18 cellular contexts compared by ENCODE assay signal in the genomic region with DNA sequence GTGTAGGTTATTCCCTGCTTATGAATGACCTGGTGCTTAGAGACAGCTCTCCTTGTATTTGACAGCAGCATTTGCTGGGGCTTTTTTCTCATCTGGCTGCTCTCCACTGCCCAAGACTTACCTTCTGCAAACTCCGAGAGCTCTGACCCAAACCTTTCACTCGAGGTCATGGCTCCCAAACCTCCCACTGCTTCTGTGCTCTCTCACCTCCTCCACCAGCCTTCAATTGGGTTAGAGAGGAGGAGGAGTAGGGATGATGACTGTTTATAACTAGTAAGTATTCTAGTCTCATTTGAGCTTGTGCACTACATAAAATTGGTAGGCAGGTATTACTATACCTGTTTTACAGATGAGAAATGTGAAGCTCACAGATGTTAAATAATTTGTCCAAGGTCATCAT. TPM values are rescaled to one million over a fixed set of nuclear protein-coding genes. Genes with fewer than 3 reads are reported as not detected.
A peak's percentile ranks its signal among the peaks of the same experiment; 100 is the strongest.
DNase-seq lines count a peak whose midpoint lies in the region; ATAC-seq and TF ChIP-seq lines count a peak whose summit lies in the region.
"Had no signal": no experiment of that assay in that cellular context is flagged by ENCODE, and none has a peak within 500 bp of the region (broad histone marks: within the 10 kb centered on the region; RNA-seq: fewer than 3 reads in every experiment).

No MANE protein-coding gene starts in this region.

- H3K9me3 Mint-ChIP-seq in osteocyte (ENCODE audit: unreplicated experiment) = no peaks in the 10 kb centered on the region

- no peak for TF ChIP-seq CTCF in DOHH2 (IDR thresholded peaks at IDR 0.05; ENCODE audit: low read depth, low read length, poor library complexity, severe bottlenecking)
- no peak for TF ChIP-seq CTCF in Panc1 (IDR thresholded peaks at IDR 0.05)
- no peak for TF ChIP-seq CTCF in osteocyte (IDR thresholded peaks at IDR 0.05)
- TF ChIP-seq CTCF in PC-3 (conservative IDR thresholded peaks at IDR 0.05; ENCODE audit: low read depth, low read length) = no peak

- H4K20me1 ChIP-seq in DOHH2 (ENCODE audit: control insufficient read depth, insufficient read depth, low read depth, low read length) (peaks cover 5% of the 10 kb centered on the region; the same call in 1 of the 2 replicates), PC-3 (ENCODE audit: low read length) (peaks cover 5% of the 10 kb centered on the region; the same call in 1 of the 2 replicates)

- peak overlapping the region; percentile 23 for H3K27ac Mint-ChIP-seq in osteocyte (ENCODE audit: unreplicated experiment)

- CTCF ChIA-PET in Panc1 (lab: Charles Lee) = interaction anchor here (0.6 to 2.0 kb wide), 2 partner anchors 10 to 26 kb away, joined by 8 to 11 read pairs; no protein-coding TSS in a partner anchor
- CTCF ChIA-PET in PC-3 (lab: Charles Lee) = no interaction called here

- no peaks in the 10 kb centered on the region for H3K9me2 ChIP-seq in DOHH2 (replicated peaks; ENCODE audit: control insufficient read depth, low read length)
- H3K9me2 ChIP-seq in PC-3 (replicated peaks; ENCODE audit: low read length) = no peaks in the 10 kb centered on the region
- H3K9me2 ChIP-seq: SK-N-SH had no signal

- H3F3A ChIP-seq in DOHH2 (ENCODE audit: control insufficient read depth, insufficient read depth) = no peaks in the 10 kb centered on the region
- no peaks in the 10 kb centered on the region for H3F3A ChIP-seq in PC-3 (ENCODE audit: low read length, unreplicated experiment)

- no peak overlapping the region for H3K4me3 Mint-ChIP-seq in osteocyte (ENCODE audit: unreplicated experiment)

- H3K27me3 Mint-ChIP-seq in osteocyte (ENCODE audit: unreplicated experiment) = no peaks in the 10 kb centered on the region

- DNase-seq in Panc1 (ENCODE audit: low read depth, low spot score) (no peak), epithelial cell of prostate (ENCODE audit: low read depth, low spot score) (no peak), osteocyte (ENCODE audit: extremely low spot score, unreplicated experiment) (no peak), NCI-H187 treated with DMSO at 0.1 percent for 48 hours (lab: John Stamatoyannopoulos, UW) (no peak), PC-3 (no peak)
- DNase-seq: C1 segment of cervical spinal cord, DMS79 treated with DMSO at 0.1 percent for 48 hours, KBM-7, NCI-H1417 treated with DMSO at 0.1 percent for 48 hours, NCI-H2029, NCI-H2171 treated with DMSO at 0.1 percent for 48 hours, NCI-H510A, NCI-H82, SHP77, SK-N-SH had no signal

- H3K4me1 ChIP-seq in DOHH2 (ENCODE audit: control insufficient read depth, low read length) = peaks cover 20% of the 10 kb centered on the region
- H3K4me1 ChIP-seq in Panc1 (ENCODE audit: control insufficient read depth, insufficient read depth, low read length) = peaks cover 75% of the 10 kb centered on the region
- H3K4me1 ChIP-seq in PC-3 (ENCODE audit: insufficient read depth, low read length) = peaks cover 62% of the 10 kb centered on the region

- H3K4me3 ChIP-seq in DOHH2 (ENCODE audit: low read length) (no peak overlapping the region), Panc1 (ENCODE audit: low read depth in 2 of 2, low read length in 2 of 2) (no peak overlapping the region), PC-3 (ENCODE audit: low read length) (no peak overlapping the region)

- no peaks in the 10 kb centered on the region for H3K27me3 ChIP-seq in DOHH2 (ENCODE audit: control insufficient read depth, low read length)
- no peaks in the 10 kb centered on the region for H3K27me3 ChIP-seq in Panc1 (ENCODE audit: control insufficient read depth, insufficient read depth, low read length)
- H3K27me3 ChIP-seq in PC-3 (ENCODE audit: low read length) = no peaks in the 10 kb centered on the region

- BruUV-seq in Panc1 (replicated peaks; lab: Mats Ljungman, UMichigan) = no TSS peak
- no TSS peak for BruUV-seq in PC-3 (replicated peaks; lab: Mats Ljungman, UMichigan)

- H3K79me2 ChIP-seq in DOHH2 (ENCODE audit: control insufficient read depth, low read length) (peaks cover 75% of the 10 kb centered on the region), PC-3 (ENCODE audit: low read length) (peaks cover 76% of the 10 kb centered on the region)

- no peak for ATAC-seq in Panc1
- ATAC-seq in GM21619 (IDR thresholded peaks at IDR 0.05; ENCODE audit: unreplicated experiment) = no peak
- no peak for ATAC-seq in GM21786 (IDR thresholded peaks at IDR 0.05; ENCODE audit: unreplicated experiment)
- ATAC-seq in PC-3 = no peak

- no peaks in the 10 kb centered on the region for H3K9me3 ChIP-seq in DOHH2 (ENCODE audit: control insufficient read depth, insufficient read depth, low read length)
- no peaks in the 10 kb centered on the region for H3K9me3 ChIP-seq in Panc1 (ENCODE audit: control insufficient read depth, insufficient read depth, low read depth, low read length)
- H3K9me3 ChIP-seq in PC-3 (ENCODE audit: low read length) = no peaks in the 10 kb centered on the region
- H3K9me3 ChIP-seq: SK-N-SH had no signal

- in situ Hi-C loops in Panc1 (cut with HindIII; ENCODE audit: low pct_unique_long_range_greater_than_20kb, low sequenced_read_pairs) = loop anchor here (25.0 kb wide), 1 partner anchor 112 kb away; no protein-coding TSS in a partner anchor

- POLR2A ChIA-PET in Panc1 (lab: Charles Lee) (no interaction called here), PC-3 (lab: Charles Lee; ENCODE audit: unreplicated experiment) (no interaction called here)

- no peak overlapping the region for H2AFZ ChIP-seq in PC-3 (ENCODE audit: low read length)

- no peaks in the 10 kb centered on the region for H3K36me3 Mint-ChIP-seq in osteocyte (ENCODE audit: unreplicated experiment)

- no peak overlapping the region for H3K9ac ChIP-seq in PC-3 (ENCODE audit: low read length)
- H3K9ac ChIP-seq: SK-N-SH had no signal

- H3K4me1 Mint-ChIP-seq in osteocyte (ENCODE audit: unreplicated experiment) = peaks cover 85% of the 10 kb centered on the region

- intact Hi-C loops in Panc1 (cut with micrococcal nuclease; ENCODE audit: unreplicated experiment) (no loop called here), PC-3 (cut with micrococcal nuclease) (no loop called here)

- H3K36me3 ChIP-seq in DOHH2 (ENCODE audit: control insufficient read depth, low read length) (no peaks in the 10 kb centered on the region), Panc1 (ENCODE audit: control insufficient read depth, insufficient read depth, low read length) (no peaks in the 10 kb centered on the region), PC-3 (ENCODE audit: low read depth, low read length) (no peaks in the 10 kb centered on the region)

- H3K4me2 ChIP-seq in DOHH2 (ENCODE audit: low read length) (peak overlapping the region; percentile 50), PC-3 (ENCODE audit: low read length) (no peak overlapping the region)

- no peak overlapping the region for H3K27ac ChIP-seq in DOHH2 (ENCODE audit: low read depth, low read length)
- H3K27ac ChIP-seq in Panc1 (ENCODE audit: low read length) = peak overlapping the region; percentile 25; the same call in 1 of the 2 replicates
- H3K27ac ChIP-seq in epithelial cell of prostate = peak overlapping the region; percentile 53
- no peak overlapping the region for H3K27ac ChIP-seq in PC-3 (ENCODE audit: low read length)

RNA-seq across cellular contexts. Expression of gene LIMS1, which starts 40.1 kb away (rescaled TPM):
- total RNA-seq in Panc1 (2021; ENCODE audit: unreplicated experiment) (101 TPM), osteocyte (69.6 and 74.4 TPM in 2 replicates), PC-3 (2014; rRNA removed) (58.9 and 62.7 TPM in 2 replicates)
- 84.4 TPM for polyA plus RNA-seq in Panc1 (2012; ENCODE audit: insufficient read length)

Comparison
In these comparisons a context has a peak if more than half of its experiments do, and no peak if none do; other contexts are left out.
1. H3K27ac ChIP-seq: peak in Panc1 (single experiment) and epithelial cell of prostate (single experiment); none in DOHH2 (single experiment) and PC-3 (single experiment).